1 cellular context compared by ENCODE assay signal in genomic region chr6:16305788-16306187, GRCh38.
TF ChIP-seq lines count a peak whose summit lies in the region.

No MANE protein-coding gene starts in this region.

TF ChIP-seq in HepG2, 621 proteins besides CTCF, POLR2A, EP300 and RAD21 (continued from another document):
- TF ChIP-seq ZNF687 (CRISPR knock-in tag; IDR thresholded peaks at IDR 0.05), result peak; percentile 18; the same call in 1 of the 2 replicates
- TF ChIP-seq SPEN (CRISPR knock-in tag; IDR thresholded peaks at IDR 0.05; ENCODE audit: low read depth), result no peak
- no peak for TF ChIP-seq ZNF33B (CRISPR knock-in tag; IDR thresholded peaks at IDR 0.05)
TF ChIP-seq in HepG2: peak in this region for 2.
